8 cellular contexts compared by ENCODE assay signal in the genomic region with DNA sequence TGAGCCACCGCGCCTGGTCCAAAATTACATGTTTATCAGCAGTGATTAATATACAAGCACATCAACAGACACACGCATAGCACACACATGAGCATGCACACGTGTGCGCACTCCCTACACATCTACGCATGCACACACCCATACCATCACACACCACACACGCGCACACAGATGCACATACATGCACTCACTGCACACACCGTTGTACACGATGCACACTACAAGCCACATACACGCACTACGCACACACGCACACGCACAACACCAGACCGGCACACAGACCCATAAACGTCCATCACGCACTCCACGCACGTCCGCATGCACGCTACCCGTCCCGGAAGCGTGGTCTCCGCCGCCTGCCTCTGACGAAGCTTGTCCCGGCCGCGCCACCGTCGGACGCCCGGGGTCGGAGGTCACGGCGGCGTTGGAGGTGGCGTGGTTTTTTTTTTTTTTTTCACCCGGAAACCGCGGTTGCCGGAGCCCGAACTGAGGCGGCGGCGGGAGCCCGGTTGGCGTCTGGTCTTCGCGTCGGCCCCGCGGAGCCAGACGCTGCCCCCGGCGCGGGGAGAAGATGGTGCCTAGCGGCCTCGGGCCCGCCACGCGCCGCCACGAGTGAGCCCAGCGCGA. TPM values are rescaled to one million over a fixed set of nuclear protein-coding genes. Genes with fewer than 3 reads are reported as not detected.
DNase-seq lines count a peak whose midpoint lies in the region; ATAC-seq and TF ChIP-seq lines count a peak whose summit lies in the region.

A gene with protein sequence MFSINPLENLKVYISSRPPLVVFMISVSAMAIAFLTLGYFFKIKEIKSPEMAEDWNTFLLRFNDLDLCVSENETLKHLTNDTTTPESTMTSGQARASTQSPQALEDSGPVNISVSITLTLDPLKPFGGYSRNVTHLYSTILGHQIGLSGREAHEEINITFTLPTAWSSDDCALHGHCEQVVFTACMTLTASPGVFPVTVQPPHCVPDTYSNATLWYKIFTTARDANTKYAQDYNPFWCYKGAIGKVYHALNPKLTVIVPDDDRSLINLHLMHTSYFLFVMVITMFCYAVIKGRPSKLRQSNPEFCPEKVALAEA (plus strand): TSS at position 457 of the 627 bp plus-strand sequence. CDS start 20,641 bp downstream, outside the sequence.

- no peaks in the 10 kb centered on the region; the same call in 1 of the 2 replicates for H3K36me3 ChIP-seq in Panc1 (ENCODE audit: control insufficient read depth, insufficient read depth, low read length)
- H3K36me3 ChIP-seq in muscle layer of duodenum (ENCODE audit: control insufficient read depth in 1 of 2, insufficient read depth in 2 of 2, low read length in 2 of 2) = no peaks in the 10 kb centered on the region

- no peaks in the 10 kb centered on the region for H3K9me3 ChIP-seq in Panc1 (ENCODE audit: control insufficient read depth, insufficient read depth, low read depth, low read length)
- no peaks in the 10 kb centered on the region for H3K9me3 ChIP-seq in muscle layer of duodenum (ENCODE audit: control insufficient read depth in 1 of 2, low read length in 2 of 2)

- H3K27me3 Mint-ChIP-seq in activated T-cell treated with anti-CD3 and anti-CD28 coated beads, Interleukin-2, amount 50 U/mL, for 72 hours (ENCODE audit: low read depth) = no peaks in the 10 kb centered on the region

- BruUV-seq in Panc1 (replicated peaks; lab: Mats Ljungman, UMichigan) = no TSS peak

- peak; percentile 49 for DNase-seq in DMS153 treated with DMSO at 0.1 percent for 48 hours (lab: John Stamatoyannopoulos, UW; ENCODE audit: unreplicated experiment)
- DNase-seq in Jurkat, Clone E6-1 (ENCODE audit: low read depth, low spot score) = peak; percentile 89
- DNase-seq in Panc1 (ENCODE audit: low read depth, low spot score) = peak; percentile 82
- peak; percentile 93 to 95 for DNase-seq in activated T-cell treated with anti-CD3 and anti-CD28 coated beads, Interleukin-2, amount 50 U/mL, for 72 hours
- DNase-seq in stimulated activated CD8-positive, alpha-beta memory T cell treated with anti-CD3 and anti-CD28 coated beads, Interleukin-7, amount 100 ng/mL, for 24 hours (ENCODE audit: low read depth) = peak; percentile 80

- peaks cover 44% of the 10 kb centered on the region for H3K4me1 Mint-ChIP-seq in activated T-cell treated with anti-CD3 and anti-CD28 coated beads, Interleukin-2, amount 50 U/mL, for 72 hours (ENCODE audit: low read depth)

- H3K9me3 Mint-ChIP-seq in activated T-cell treated with anti-CD3 and anti-CD28 coated beads, Interleukin-2, amount 50 U/mL, for 72 hours = no peaks in the 10 kb centered on the region

- H3K27ac Mint-ChIP-seq in activated T-cell treated with anti-CD3 and anti-CD28 coated beads, Interleukin-2, amount 50 U/mL, for 72 hours = peak within 1 kb of the TSS; percentile 98

- POLR2A ChIA-PET in Panc1 (lab: Charles Lee) = interaction anchor here (0.6 to 0.7 kb wide), 3 partner anchors 15 to 381 kb away, joined by 6 to 16 read pairs (median 11); no protein-coding TSS in a partner anchor

- peak within 1 kb of the TSS; percentile 92 to 99 for H3K4me3 Mint-ChIP-seq in activated T-cell treated with anti-CD3 and anti-CD28 coated beads, Interleukin-2, amount 50 U/mL, for 72 hours

- intact Hi-C loops in Panc1 (cut with micrococcal nuclease; ENCODE audit: unreplicated experiment) = no loop called here

- H3K36me3 Mint-ChIP-seq in activated T-cell treated with anti-CD3 and anti-CD28 coated beads, Interleukin-2, amount 50 U/mL, for 72 hours (ENCODE audit: insufficient read depth in 2 of 2) = peaks cover 11% of the 10 kb centered on the region in 2 donors

- peak within 1 kb of the TSS; percentile 61 for H3K4me3 ChIP-seq in Jurkat, Clone E6-1 (ENCODE audit: low read length)
- peak within 1 kb of the TSS; percentile 72 to 98 for H3K4me3 ChIP-seq in Panc1 (ENCODE audit: low read depth in 2 of 2, low read length in 2 of 2)
- H3K4me3 ChIP-seq in muscle layer of duodenum (ENCODE audit: low read depth in 1 of 2, low read length in 2 of 2) = peak within 1 kb of the TSS; percentile 96

- TF ChIP-seq CTCF in Panc1 (IDR thresholded peaks at IDR 0.05) = no peak

- CTCF ChIA-PET in Panc1 (lab: Charles Lee) = no interaction called here

- H3K27me3 ChIP-seq in Panc1 (ENCODE audit: control insufficient read depth, insufficient read depth, low read length) (no peaks in the 10 kb centered on the region), muscle layer of duodenum (ENCODE audit: low read depth, low read length) (no peaks in the 10 kb centered on the region)

- in situ Hi-C loops in Panc1 (cut with HindIII; ENCODE audit: low pct_unique_long_range_greater_than_20kb, low sequenced_read_pairs) = no loop called here

- H3K4me1 ChIP-seq in Panc1 (ENCODE audit: control insufficient read depth, insufficient read depth, low read length) = peaks cover 13% of the 10 kb centered on the region
- H3K4me1 ChIP-seq in muscle layer of duodenum (ENCODE audit: control insufficient read depth in 1 of 2, insufficient read depth in 2 of 2, low read length in 2 of 2) = peaks cover 0 to 32% of the 10 kb centered on the region in 2 donors

- ATAC-seq in GM21576 (IDR thresholded peaks at IDR 0.05; ENCODE audit: unreplicated experiment) (peak; percentile 79), Panc1 (peak; percentile 96), esophagus mucosa (peak; percentile 96)
- ATAC-seq in activated T-cell treated with anti-CD3 and anti-CD28 coated beads, Interleukin-2, amount 50 U/mL, for 72 hours (replicated peaks in 1 of 2) = peak; percentile 96 to 98

- H3K27ac ChIP-seq in Panc1 (ENCODE audit: low read length) (peak within 1 kb of the TSS; percentile 87), muscle layer of duodenum (ENCODE audit: low read length) (peak within 1 kb of the TSS; percentile 86)

RNA-seq across cellular contexts. Expression of the gene that starts here (rescaled TPM):
- polyA plus RNA-seq in Jurkat, Clone E6-1 (2012; ENCODE audit: insufficient read depth, insufficient read length) = 45.5 TPM
- total RNA-seq in Panc1 (2021; ENCODE audit: unreplicated experiment) = 176 TPM
- 123 TPM for polyA plus RNA-seq in Panc1 (2012; ENCODE audit: insufficient read length)
- total RNA-seq in activated T-cell treated with anti-CD3 and anti-CD28 coated beads, Interleukin-2, amount 50 U/mL, for 72 hours = 10 to 100 TPM; 71.4 to 83.8 TPM
- 48.8 TPM for total RNA-seq in esophagus mucosa

Comparison
In these comparisons a context has a peak if more than half of its experiments do, and no peak if none do; other contexts are left out.
1. Peak in every context shown above with its lines: DNase-seq, ATAC-seq, H3K4me3 ChIP-seq and H3K27ac ChIP-seq.